ENCODE assay signal across 10 cellular contexts in genomic region chr1:78370356-78370755, GRCh38.
DNase-seq lines count a peak whose midpoint lies in the region; ATAC-seq and TF ChIP-seq lines count a peak whose summit lies in the region.
"Had no signal": no experiment of that assay in that cellular context is flagged by ENCODE, and none has a peak within 500 bp of the region (broad histone marks: within the 10 kb centered on the region; RNA-seq: fewer than 3 reads in every experiment).

No MANE protein-coding gene starts in this region.

- TF ChIP-seq CTCF in MM.1S (IDR thresholded peaks at IDR 0.05; ENCODE audit: low read length) (no peak), glutamatergic neuron (IDR thresholded peaks at IDR 0.05; ENCODE audit: partially characterized antibody, unreplicated experiment) (peak; percentile 14), hepatocyte (IDR thresholded peaks at IDR 0.05; ENCODE audit: poor library complexity) (no peak), OCI-LY7 (conservative IDR thresholded peaks at IDR 0.05; ENCODE audit: low read length) (no peak)

- H3K9me3 Mint-ChIP-seq in glutamatergic neuron (ENCODE audit: unreplicated experiment): no peaks in the 10 kb centered on the region
- H3K9me3 Mint-ChIP-seq in activated CD4-positive, alpha-beta memory T cell treated with anti-CD3 and anti-CD28 coated beads for 36 hours: no peaks in the 10 kb centered on the region
- H3K9me3 Mint-ChIP-seq: IgD-negative memory B cell had no signal

- H3K4me3 ChIP-seq in MM.1S (ENCODE audit: low read length) (no peak overlapping the region), hepatocyte (no peak overlapping the region), OCI-LY7 (ENCODE audit: low read depth, low read length, poor library complexity, severe bottlenecking) (no peak overlapping the region)

- H4K20me1 ChIP-seq in MM.1S (ENCODE audit: insufficient read depth, low read length): no peaks in the 10 kb centered on the region
- no peaks in the 10 kb centered on the region for H4K20me1 ChIP-seq in hepatocyte (ENCODE audit: insufficient read depth, poor library complexity, severe bottlenecking)
- no peaks in the 10 kb centered on the region for H4K20me1 ChIP-seq in OCI-LY7 (ENCODE audit: insufficient read depth, low read length)

- no peaks in the 10 kb centered on the region for H3K36me3 ChIP-seq in MM.1S (replicated peaks; ENCODE audit: insufficient read depth, low read length)
- no peaks in the 10 kb centered on the region for H3K36me3 ChIP-seq in hepatocyte (replicated peaks; ENCODE audit: insufficient read depth, low read depth)
- H3K36me3 ChIP-seq in OCI-LY7 (ENCODE audit: insufficient read depth, low read length): no peaks in the 10 kb centered on the region

- no peaks in the 10 kb centered on the region for H3K9me3 ChIP-seq in MM.1S (replicated peaks; ENCODE audit: insufficient read depth, low read length)
- no peaks in the 10 kb centered on the region for H3K9me3 ChIP-seq in hepatocyte (ENCODE audit: low read depth)
- no peaks in the 10 kb centered on the region for H3K9me3 ChIP-seq in OCI-LY7 (ENCODE audit: low read length)

- H3K27me3 Mint-ChIP-seq in glutamatergic neuron (ENCODE audit: unreplicated experiment): no peaks in the 10 kb centered on the region
- H3K27me3 Mint-ChIP-seq in activated CD4-positive, alpha-beta memory T cell treated with anti-CD3 and anti-CD28 coated beads for 36 hours: peaks cover 3% of the 10 kb centered on the region
- H3K27me3 Mint-ChIP-seq: IgD-negative memory B cell had no signal

- H3K4me1 Mint-ChIP-seq in glutamatergic neuron (ENCODE audit: low read depth, unreplicated experiment): no peaks in the 10 kb centered on the region
- no peaks in the 10 kb centered on the region for H3K4me1 Mint-ChIP-seq in activated CD4-positive, alpha-beta memory T cell treated with anti-CD3 and anti-CD28 coated beads for 36 hours (ENCODE audit: low read depth)
- H3K4me1 Mint-ChIP-seq: IgD-negative memory B cell had no signal

- no peaks in the 10 kb centered on the region for H3K79me2 ChIP-seq in MM.1S (ENCODE audit: low read length)
- no peaks in the 10 kb centered on the region for H3K79me2 ChIP-seq in hepatocyte
- H3K79me2 ChIP-seq in OCI-LY7 (ENCODE audit: insufficient read depth, low read depth, low read length): no peaks in the 10 kb centered on the region

- POLR2A ChIA-PET in activated CD4-positive, alpha-beta memory T cell treated with anti-CD3 and anti-CD28 coated beads for 36 hours (lab: Charles Lee): no interaction called here
- POLR2A ChIA-PET in OCI-LY7 (lab: Charles Lee): no interaction called here

- H3K4me1 ChIP-seq in MM.1S (ENCODE audit: low read length) (0 out of 2 replicates have a peak, but pooled peaks cover 6% of the 10 kb centered on the region), hepatocyte (ENCODE audit: insufficient read depth) (no peaks in the 10 kb centered on the region), OCI-LY7 (ENCODE audit: insufficient read depth, low read length, poor library complexity, severe bottlenecking) (no peaks in the 10 kb centered on the region)

- H3K4me2 ChIP-seq in MM.1S (ENCODE audit: low read depth, low read length) (no peak overlapping the region), hepatocyte (no peak overlapping the region), OCI-LY7 (ENCODE audit: low read length) (no peak overlapping the region)

- H3K27ac Mint-ChIP-seq in glutamatergic neuron (ENCODE audit: unreplicated experiment): no peak overlapping the region
- no peak overlapping the region for H3K27ac Mint-ChIP-seq in activated CD4-positive, alpha-beta memory T cell treated with anti-CD3 and anti-CD28 coated beads for 36 hours
- H3K27ac Mint-ChIP-seq: IgD-negative memory B cell had no signal

- CTCF ChIA-PET in activated CD4-positive, alpha-beta memory T cell treated with anti-CD3 and anti-CD28 coated beads for 36 hours (lab: Charles Lee): no interaction called here
- CTCF ChIA-PET in OCI-LY7 (lab: Charles Lee; ENCODE audit: unreplicated experiment): no interaction called here

- H3K9me2 ChIP-seq in MM.1S (replicated peaks; ENCODE audit: insufficient read depth, low read length) (no peaks in the 10 kb centered on the region), hepatocyte (replicated peaks; ENCODE audit: insufficient read depth) (no peaks in the 10 kb centered on the region), OCI-LY7 (ENCODE audit: insufficient read depth, low read length) (no peaks in the 10 kb centered on the region)

- H2AFZ ChIP-seq in MM.1S (ENCODE audit: low read length) (no peak overlapping the region), hepatocyte (no peak overlapping the region), OCI-LY7 (ENCODE audit: low read length) (no peak overlapping the region)

- H3K27me3 ChIP-seq in MM.1S (replicated peaks; ENCODE audit: insufficient read depth, low read length): no peaks in the 10 kb centered on the region
- peaks cover 7% of the 10 kb centered on the region for H3K27me3 ChIP-seq in hepatocyte

- H3K36me3 Mint-ChIP-seq in glutamatergic neuron (ENCODE audit: unreplicated experiment): no peaks in the 10 kb centered on the region
- no peaks in the 10 kb centered on the region for H3K36me3 Mint-ChIP-seq in activated CD4-positive, alpha-beta memory T cell treated with anti-CD3 and anti-CD28 coated beads for 36 hours
- H3K36me3 Mint-ChIP-seq: IgD-negative memory B cell had no signal

- intact Hi-C loops in activated CD4-positive, alpha-beta memory T cell treated with anti-CD3 and anti-CD28 coated beads for 36 hours (cut with micrococcal nuclease): no loop called here
- intact Hi-C loops in OCI-LY7 (cut with micrococcal nuclease; ENCODE audit: unreplicated experiment): no loop called here

- BruUV-seq in OCI-LY7 (replicated peaks; lab: Mats Ljungman, UMichigan): no TSS peak

- DNase-seq in MM.1S (peak; percentile 46), glutamatergic neuron (no peak), hepatocyte (ENCODE audit: low spot score) (no peak), OCI-LY7 (ENCODE audit: low spot score) (no peak)
- no peak for DNase-seq in activated CD4-positive, alpha-beta memory T cell treated with anti-CD3 and anti-CD28 coated beads for 36 hours
- no peak for DNase-seq in activated effector memory CD4-positive, alpha-beta T cell treated with anti-CD3 and anti-CD28 coated beads, Interleukin-2, amount 50 U/mL, for 16 hours
- DNase-seq: Right ventricle myocardium superior had no signal

- H3K27ac ChIP-seq in MM.1S (ENCODE audit: low read length) (no peak overlapping the region), hepatocyte (no peak overlapping the region), OCI-LY7 (ENCODE audit: low read depth, low read length, poor library complexity, severe bottlenecking) (no peak overlapping the region)

- H3F3A ChIP-seq in MM.1S (ENCODE audit: insufficient read depth, low read length): no peaks in the 10 kb centered on the region

- no peak overlapping the region for H3K9ac ChIP-seq in MM.1S (ENCODE audit: low read length)

- no peak overlapping the region for H3K4me3 Mint-ChIP-seq in glutamatergic neuron (ENCODE audit: unreplicated experiment)
- H3K4me3 Mint-ChIP-seq in activated CD4-positive, alpha-beta memory T cell treated with anti-CD3 and anti-CD28 coated beads for 36 hours: no peak overlapping the region
- H3K4me3 Mint-ChIP-seq: IgD-negative memory B cell had no signal

- ATAC-seq in GM18861 (IDR thresholded peaks at IDR 0.05; ENCODE audit: unreplicated experiment): peak; percentile 81
- peak; percentile 52 for ATAC-seq in HG02623 (IDR thresholded peaks at IDR 0.05; ENCODE audit: unreplicated experiment)

- 72% methylated on average over 2 of the region's 2 CpGs for WGBS in hepatocyte (ENCODE audit: low lambda C conversion rate, missing lambda C conversion rate)
